In genomic region chr13:51763486-51763885, GRCh38 we compare ENCODE assay signal across 1 cellular context.
TF ChIP-seq lines count a peak whose summit lies in the region.

No MANE protein-coding gene starts in this region.

TF ChIP-seq in IMR-90, 13 proteins besides CTCF, POLR2A, EP300 and RAD21 (continued from another document):
- TF ChIP-seq USF2 (IDR thresholded peaks at IDR 0.05; ENCODE audit: low read depth, low read length) (no peak), MAFK (IDR thresholded peaks at IDR 0.05; ENCODE audit: low read depth, low read length) (no peak), MAZ (IDR thresholded peaks at IDR 0.05; ENCODE audit: borderline replicate concordance, low read depth, low read length) (no peak), BHLHE40 (IDR thresholded peaks at IDR 0.05; ENCODE audit: low read depth, low read length) (no peak)
